Comparison of ENCODE assay signal across 8 cellular contexts in genomic region chr11:59145534-59145933, GRCh38. TPM values are rescaled to one million over a fixed set of nuclear protein-coding genes. Genes with fewer than 3 reads are reported as not detected.
DNase-seq lines count a peak whose midpoint lies in the region; ATAC-seq and TF ChIP-seq lines count a peak whose summit lies in the region.

No MANE protein-coding gene starts in this region.

- WGBS in stomach, 5 donors: 50 to 61% (median 53%) methylated on average over 4 of the region's 4 CpGs

- peak overlapping the region; percentile 88 for H3K4me3 ChIP-seq in fibroblast of the aortic adventitia (ENCODE audit: low read depth, low read length)
- H3K4me3 ChIP-seq in stomach: peak overlapping the region in 3 of 4 donors; percentile 57 to 81 (median 69)

- H3K27ac Mint-ChIP-seq in activated CD4-positive, alpha-beta T cell treated with anti-CD3 and anti-CD28 coated beads, Interleukin-2, amount 10 ng/mL, durations not matched to agents 7 days and 5 days: peak overlapping the region; percentile 96

- TF ChIP-seq CTCF in fibroblast of the aortic adventitia (IDR thresholded peaks at IDR 0.05; ENCODE audit: insufficient read depth, low read length) (no peak), stomach (IDR thresholded peaks at IDR 0.05) (no peak)

- intact Hi-C loops in stomach (cut with DNase I; ENCODE audit: low total_unique reads): no loop called here

- H3K9me3 ChIP-seq in stomach: no peaks in the 10 kb centered on the region

- H3K4me1 Mint-ChIP-seq in activated CD4-positive, alpha-beta T cell treated with anti-CD3 and anti-CD28 coated beads, Interleukin-2, amount 10 ng/mL, durations not matched to agents 7 days and 5 days: peaks cover 77% of the 10 kb centered on the region

- peaks cover 16 to 54% (median 40%) of the 10 kb centered on the region in 4 donors for H3K4me1 ChIP-seq in stomach

- peak overlapping the region; percentile 89 for H3K4me3 Mint-ChIP-seq in activated CD4-positive, alpha-beta T cell treated with anti-CD3 and anti-CD28 coated beads, Interleukin-2, amount 10 ng/mL, durations not matched to agents 7 days and 5 days

- H3K9me3 Mint-ChIP-seq in activated CD4-positive, alpha-beta T cell treated with anti-CD3 and anti-CD28 coated beads, Interleukin-2, amount 10 ng/mL, durations not matched to agents 7 days and 5 days: no peaks in the 10 kb centered on the region

- CTCF ChIA-PET in activated CD4-positive, alpha-beta T cell treated with anti-CD3 and anti-CD28 coated beads, Interleukin-2, amount 10 ng/mL, durations not matched to agents 7 days and 5 days (lab: Charles Lee): interaction anchor here (2.3 to 5.9 kb wide), 4 partner anchors 9 to 39 kb away, joined by 7 to 43 read pairs (median 16); no protein-coding TSS in a partner anchor

- POLR2A ChIA-PET in activated CD4-positive, alpha-beta T cell treated with anti-CD3 and anti-CD28 coated beads, Interleukin-2, amount 10 ng/mL, durations not matched to agents 7 days and 5 days (lab: Charles Lee): no interaction called here

- H3K27ac ChIP-seq in stomach: peak overlapping the region in 4 of 5 donors; percentile 92 to 99 (median 95)

- DNase-seq in activated CD4-positive, alpha-beta T cell treated with anti-CD3 and anti-CD28 coated beads, Interleukin-2, amount 10 ng/mL, durations not matched to agents 7 days and 5 days: no peak
- DNase-seq in activated CD4-positive, alpha-beta T cell treated with anti-CD3 and anti-CD28 coated beads, Interleukin-2, amount 50 U/mL, for 1 hour: no peak
- DNase-seq in SIG-M5 treated with dmso at 0.1 percent for 504 hours (lab: John Stamatoyannopoulos, UW; ENCODE audit: unreplicated experiment) (peak; percentile 87), fibroblast of the aortic adventitia (ENCODE audit: low read depth) (peak; percentile 73), stomach (no peak), NCI-H524 treated with DMSO at 0.1 percent for 48 hours (lab: John Stamatoyannopoulos, UW) (no peak), DMS114 treated with DMSO at 0.1 percent for 48 hours (lab: John Stamatoyannopoulos, UW; ENCODE audit: unreplicated experiment) (no peak)

- TF ChIP-seq POLR2A in stomach (IDR thresholded peaks at IDR 0.05): no peak

- no peaks in the 10 kb centered on the region for H3K27me3 Mint-ChIP-seq in activated CD4-positive, alpha-beta T cell treated with anti-CD3 and anti-CD28 coated beads, Interleukin-2, amount 10 ng/mL, durations not matched to agents 7 days and 5 days

- peaks cover 0 to 24% (median 13%) of the 10 kb centered on the region in 4 donors for H3K36me3 ChIP-seq in stomach

- TF ChIP-seq EP300 in stomach (IDR thresholded peaks at IDR 0.05): no peak

- H3K27me3 ChIP-seq in stomach: no peaks in the 10 kb centered on the region

- H3K36me3 Mint-ChIP-seq in activated CD4-positive, alpha-beta T cell treated with anti-CD3 and anti-CD28 coated beads, Interleukin-2, amount 10 ng/mL, durations not matched to agents 7 days and 5 days (ENCODE audit: low read depth): peaks cover 68% of the 10 kb centered on the region

- no peak for ATAC-seq in HG02852 (IDR thresholded peaks at IDR 0.05; ENCODE audit: unreplicated experiment)

RNA-seq across cellular contexts. Expression of gene FAM111A, which starts 2.9 kb away (rescaled TPM):
- total RNA-seq in activated CD4-positive, alpha-beta T cell treated with anti-CD3 and anti-CD28 coated beads, Interleukin-2, amount 10 ng/mL, durations not matched to agents 7 days and 5 days: 100 to 1,000 TPM; 208 to 258 TPM
- total RNA-seq in fibroblast of the aortic adventitia (ENCODE audit: low replicate concordance) (42.9 and 103 TPM in 2 replicates), stomach (10 to 100 TPM; 13.6 to 78.2 (median 41.5) TPM)
- 10 to 100 TPM in 1 of 3 donors, 1 to 10 TPM in 2; 8.9 to 20.7 (median 9.7) TPM for polyA plus RNA-seq in stomach

RNA-seq across cellular contexts. Expression of gene DTX4, which starts 26.4 kb away (rescaled TPM):
- under 1 TPM; 0.62 to 0.69 TPM for total RNA-seq in activated CD4-positive, alpha-beta T cell treated with anti-CD3 and anti-CD28 coated beads, Interleukin-2, amount 10 ng/mL, durations not matched to agents 7 days and 5 days
- total RNA-seq in fibroblast of the aortic adventitia (ENCODE audit: low replicate concordance) (0.18 and 0.57 TPM in 2 replicates), stomach (10 to 100 TPM; 16.8 to 58.0 (median 38.6) TPM)
- polyA plus RNA-seq in stomach: 10 to 100 TPM in 2 of 3 donors, 1 to 10 TPM in 1; 5.4 to 15.0 (median 13.5) TPM

RNA-seq across cellular contexts. Expression of gene FAM111B, which starts 38.5 kb away (rescaled TPM):
- total RNA-seq in activated CD4-positive, alpha-beta T cell treated with anti-CD3 and anti-CD28 coated beads, Interleukin-2, amount 10 ng/mL, durations not matched to agents 7 days and 5 days: 100 to 1,000 TPM in 1 of 2 experiments, 10 to 100 TPM in 1; 95.8 to 106 TPM
- 0.41 and 42.9 TPM in 2 replicates for total RNA-seq in fibroblast of the aortic adventitia (ENCODE audit: low replicate concordance)
- total RNA-seq in stomach: 10 to 100 TPM in 1 of 5 donors, 1 to 10 TPM in 3, under 1 TPM in 1; 0.29 to 37.9 (median 9.2) TPM
- 1 to 10 TPM; 1.7 to 2.9 (median 2.2) TPM for polyA plus RNA-seq in stomach

RNA-seq across cellular contexts. Expression of gene GLYATL1B, which starts 59.4 kb away (rescaled TPM):
- not detected for total RNA-seq in activated CD4-positive, alpha-beta T cell treated with anti-CD3 and anti-CD28 coated beads, Interleukin-2, amount 10 ng/mL, durations not matched to agents 7 days and 5 days
- total RNA-seq in fibroblast of the aortic adventitia (ENCODE audit: low replicate concordance) (not detected in 2 replicates), stomach (not detected)
- polyA plus RNA-seq in stomach: not detected

Comparison
In these comparisons a context has a peak if more than half of its experiments do, and no peak if none do; other contexts are left out.
1. DNase-seq: peak in SIG-M5 treated with dmso at 0.1 percent for 504 hours (single experiment) and fibroblast of the aortic adventitia (single experiment); none in activated CD4-positive, alpha-beta T cell treated with anti-CD3 and anti-CD28 coated beads, Interleukin-2, amount 10 ng/mL, durations not matched to agents 7 days and 5 days (single experiment), activated CD4-positive, alpha-beta T cell treated with anti-CD3 and anti-CD28 coated beads, Interleukin-2, amount 50 U/mL, for 1 hour (single experiment), stomach (single experiment), NCI-H524 treated with DMSO at 0.1 percent for 48 hours (single experiment) and DMS114 treated with DMSO at 0.1 percent for 48 hours (single experiment).
2. RNA of gene DTX4, which starts 26.4 kb away (total RNA-seq): 16.8 to 58.0 TPM in stomach; 0.62 to 0.69 TPM in activated CD4-positive, alpha-beta T cell treated with anti-CD3 and anti-CD28 coated beads, Interleukin-2, amount 10 ng/mL, durations not matched to agents 7 days and 5 days and 0.18 to 0.57 TPM in fibroblast of the aortic adventitia; every median in the first group is over 10 times any median in the second.